9 cellular contexts compared by ENCODE assay signal in genomic region chr18:69948919-69949537, GRCh38. TPM values are rescaled to one million over a fixed set of nuclear protein-coding genes. Genes with fewer than 3 reads are reported as not detected.
DNase-seq lines count a peak whose midpoint lies in the region; ATAC-seq and TF ChIP-seq lines count a peak whose summit lies in the region.
"Had no signal": no experiment of that assay in that cellular context is flagged by ENCODE, and none has a peak within 500 bp of the region (broad histone marks: within the 10 kb centered on the region; RNA-seq: fewer than 3 reads in every experiment).

No MANE protein-coding gene starts in this region.

- TF ChIP-seq CTCF in GM13977 (IDR thresholded peaks at IDR 0.05; ENCODE audit: extremely low read depth, insufficient read depth, missing control alignments), result no peak

- in situ Hi-C loops in GM13977 (cut with MboI; ENCODE audit: low pct_unique_long_range_greater_than_20kb, low sequenced_read_pairs, unreplicated experiment), result no loop called here

- DNase-seq in GM13977 (ENCODE audit: low spot score) (peak; percentile 51), LHCN-M2 (ENCODE audit: low read depth) (peak; percentile 8), dermis microvascular lymphatic vessel endothelial cell (ENCODE audit: low read depth in 2 of 2) (peak; percentile 40 to 43), OCI-M1 (lab: John Stamatoyannopoulos, UW) (no peak), GOT3 (lab: John Stamatoyannopoulos, UW) (no peak), kidney glomerular epithelial cell (lab: John Stamatoyannopoulos, UW) (no peak)
- DNase-seq in stimulated activated CD4-positive, alpha-beta T cell treated with anti-CD3 and anti-CD28 coated beads, Interleukin-15, amount 100 ng/mL, for 24 hours, result peak; percentile 80

- peak; percentile 83 for ATAC-seq in GM21529 (IDR thresholded peaks at IDR 0.05; ENCODE audit: unreplicated experiment)

RNA-seq across cellular contexts. Expression of gene CD226, which starts 1.4 kb away (rescaled TPM):
- total RNA-seq in LHCN-M2 (2014; rRNA removed), result 0.38 and 0.69 TPM in 2 replicates
- polyA plus RNA-seq in LHCN-M2 (2012), result 0.10 TPM
- total RNA-seq in dermis microvascular lymphatic vessel endothelial cell, result 0.76 and 1.5 TPM in 2 replicates
- total RNA-seq: H1 had no signal
- polyA plus RNA-seq: H1 had no signal

Comparison
In these comparisons a context has a peak if more than half of its experiments do, and no peak if none do; other contexts are left out.
1. DNase-seq: peak in GM13977 (single experiment), LHCN-M2 (single experiment), dermis microvascular lymphatic vessel endothelial cell (2 of 2) and stimulated activated CD4-positive, alpha-beta T cell treated with anti-CD3 and anti-CD28 coated beads, Interleukin-15, amount 100 ng/mL, for 24 hours (single experiment); none in OCI-M1 (single experiment), GOT3 (single experiment) and kidney glomerular epithelial cell (single experiment).